In genomic region chr17:1577186-1577585, GRCh38 we compare ENCODE assay signal across 8 cellular contexts. TPM values are rescaled to one million over a fixed set of nuclear protein-coding genes. Genes with fewer than 3 reads are reported as not detected.
DNase-seq lines count a peak whose midpoint lies in the region; ATAC-seq and TF ChIP-seq lines count a peak whose summit lies in the region.

No MANE protein-coding gene starts in this region.

- WGBS in upper lobe of left lung, 2 donors, result 16 to 40% methylated on average over 2 to 12 of the region's 12 CpGs

- peak overlapping the region; percentile 99 for H3K27ac Mint-ChIP-seq in dendritic cell treated with granulocyte-macrophage colony-stimulating factor and Interleukin-4, amounts not matched to agents 40 ng/mL and 50 ng/mL, for 4 days
- H3K27ac Mint-ChIP-seq in memory B cell, result peak overlapping the region; percentile 56

- H3K36me3 ChIP-seq in upper lobe of left lung, result peaks cover 0 to 4% (median 2%) of the 10 kb centered on the region in 4 donors
- H3K36me3 ChIP-seq in OCI-LY7 (ENCODE audit: insufficient read depth, low read length), result no peaks in the 10 kb centered on the region

- TF ChIP-seq POLR2A in upper lobe of left lung (IDR thresholded peaks at IDR 0.05), result peak in 1 of 4 donors; percentile 67

- H3K36me3 Mint-ChIP-seq in dendritic cell treated with granulocyte-macrophage colony-stimulating factor and Interleukin-4, amounts not matched to agents 40 ng/mL and 50 ng/mL, for 4 days (ENCODE audit: low read depth), result peaks cover 90% of the 10 kb centered on the region
- peaks cover 2% of the 10 kb centered on the region for H3K36me3 Mint-ChIP-seq in memory B cell

- BruUV-seq in OCI-LY7 (replicated peaks; lab: Mats Ljungman, UMichigan), result no TSS peak

- POLR2A ChIA-PET in OCI-LY7 (lab: Charles Lee), result interaction anchor here (0.5 kb wide), 1 partner anchor 38 kb away, joined by 4 read pairs; no protein-coding TSS in a partner anchor

- no peaks in the 10 kb centered on the region for H3K9me3 Mint-ChIP-seq in dendritic cell treated with granulocyte-macrophage colony-stimulating factor and Interleukin-4, amounts not matched to agents 40 ng/mL and 50 ng/mL, for 4 days
- no peaks in the 10 kb centered on the region for H3K9me3 Mint-ChIP-seq in memory B cell

- H3K9me2 ChIP-seq in OCI-LY7 (ENCODE audit: insufficient read depth, low read length), result no peaks in the 10 kb centered on the region

- peaks cover 83% of the 10 kb centered on the region for H3K4me1 Mint-ChIP-seq in dendritic cell treated with granulocyte-macrophage colony-stimulating factor and Interleukin-4, amounts not matched to agents 40 ng/mL and 50 ng/mL, for 4 days (ENCODE audit: low read depth)
- H3K4me1 Mint-ChIP-seq in memory B cell, result peaks cover 9% of the 10 kb centered on the region

- no peaks in the 10 kb centered on the region for H3K79me2 ChIP-seq in OCI-LY7 (ENCODE audit: insufficient read depth, low read depth, low read length)

- no peaks in the 10 kb centered on the region for H3K9me3 ChIP-seq in upper lobe of left lung
- no peaks in the 10 kb centered on the region for H3K9me3 ChIP-seq in OCI-LY7 (ENCODE audit: low read length)

- H3K27ac ChIP-seq in C4-2B (peak overlapping the region; percentile 18), upper lobe of left lung (peak overlapping the region; percentile 89 to 92 (median 90)), OCI-LY7 (ENCODE audit: low read depth, low read length, poor library complexity, severe bottlenecking) (no peak overlapping the region)

- peak; percentile 2 for ATAC-seq in memory B cell (ENCODE audit: low read depth)
- peak; percentile 89 to 92 for ATAC-seq in upper lobe of left lung (ENCODE audit: low FRiP score in 2 of 2)

- CTCF ChIA-PET in OCI-LY7 (lab: Charles Lee; ENCODE audit: unreplicated experiment), result interaction anchor here (1.8 kb wide), 1 partner anchor 53 kb away, joined by 5 read pairs; no protein-coding TSS in a partner anchor

- H3K4me3 Mint-ChIP-seq in dendritic cell treated with granulocyte-macrophage colony-stimulating factor and Interleukin-4, amounts not matched to agents 40 ng/mL and 50 ng/mL, for 4 days, result peak overlapping the region; percentile 70
- no peak overlapping the region for H3K4me3 Mint-ChIP-seq in memory B cell

- intact Hi-C loops in dendritic cell treated with granulocyte-macrophage colony-stimulating factor and Interleukin-4, amounts not matched to agents 40 ng/mL and 50 ng/mL, for 4 days (cut with micrococcal nuclease), result loop anchor here (1.0 to 10.0 kb wide), 5 partner anchors 10 to 818 kb away; partner anchors contain the start of gene RILP
- intact Hi-C loops in OCI-LY7 (cut with micrococcal nuclease; ENCODE audit: unreplicated experiment), result no loop called here

- H2AFZ ChIP-seq in OCI-LY7 (ENCODE audit: low read length), result no peak overlapping the region

- TF ChIP-seq CTCF in C4-2B (conservative IDR thresholded peaks at IDR 0.05) (no peak), upper lobe of left lung (IDR thresholded peaks at IDR 0.05) (peak in 2 of 6 experiments; percentile 17 to 21), OCI-LY7 (conservative IDR thresholded peaks at IDR 0.05; ENCODE audit: low read length) (no peak)

- H3K4me3 ChIP-seq in upper lobe of left lung (no peak overlapping the region), OCI-LY7 (ENCODE audit: low read depth, low read length, poor library complexity, severe bottlenecking) (no peak overlapping the region)

- TF ChIP-seq EP300 in upper lobe of left lung (IDR thresholded peaks at IDR 0.05), result peak in 3 of 4 donors; percentile 49 to 92 (median 72)

- DNase-seq in NCI-H460 (ENCODE audit: extremely low read depth, low read depth) (peak; percentile 38), memory B cell (ENCODE audit: low spot score in 2 of 2) (no peak), upper lobe of left lung (peak; percentile 90 to 97), OCI-LY7 (ENCODE audit: low spot score) (no peak), activated T-cell treated with anti-CD3 and anti-CD28 coated beads for 4 hours (no peak), NCI-H748 (lab: John Stamatoyannopoulos, UW; ENCODE audit: unreplicated experiment) (no peak)

- no peaks in the 10 kb centered on the region for H3K27me3 ChIP-seq in upper lobe of left lung

- H3K27me3 Mint-ChIP-seq in dendritic cell treated with granulocyte-macrophage colony-stimulating factor and Interleukin-4, amounts not matched to agents 40 ng/mL and 50 ng/mL, for 4 days, result no peaks in the 10 kb centered on the region
- no peaks in the 10 kb centered on the region for H3K27me3 Mint-ChIP-seq in memory B cell

- no peaks in the 10 kb centered on the region for H4K20me1 ChIP-seq in OCI-LY7 (ENCODE audit: insufficient read depth, low read length)

- H3K4me2 ChIP-seq in OCI-LY7 (ENCODE audit: low read length), result no peak overlapping the region

- H3K4me1 ChIP-seq in upper lobe of left lung (peaks cover 48 to 67% (median 59%) of the 10 kb centered on the region in 4 donors), OCI-LY7 (ENCODE audit: insufficient read depth, low read length, poor library complexity, severe bottlenecking) (peaks cover 22% of the 10 kb centered on the region)

RNA-seq across cellular contexts. Expression of gene PITPNA, which starts 14.6 kb away (rescaled TPM):
- total RNA-seq in NCI-H460 (2014; rRNA removed; shearing (Covaris generic)), result 26.6 and 28.4 TPM in 2 replicates
- 16.2 and 26.6 TPM in 2 replicates for polyA plus RNA-seq in NCI-H460 (2014; cell fraction: nucleus; rRNA removed)
- total RNA-seq in upper lobe of left lung (10 to 100 TPM; 35.0 to 90.2 (median 53.4) TPM), OCI-LY7 (2022) (51.2 and 51.8 TPM in 2 replicates)
- 15.0 and 27.7 TPM in 2 replicates for total RNA-seq in OCI-LY7 (2014; rRNA removed; shearing (Covaris generic))

RNA-seq across cellular contexts. Expression of gene SLC43A2, which starts 51.4 kb away (rescaled TPM):
- 0.92 and 1.3 TPM in 2 replicates for total RNA-seq in NCI-H460 (2014; rRNA removed; shearing (Covaris generic))
- 2.2 and 11.8 TPM in 2 replicates for polyA plus RNA-seq in NCI-H460 (2014; cell fraction: nucleus; rRNA removed)
- total RNA-seq in upper lobe of left lung (10 to 100 TPM; 16.9 to 79.0 (median 49.2) TPM), OCI-LY7 (2022) (16.6 and 17.1 TPM in 2 replicates)
- total RNA-seq in OCI-LY7 (2014; rRNA removed; shearing (Covaris generic)), result 9.2 and 16.7 TPM in 2 replicates

Comparison
In these comparisons a context has a peak if more than half of its experiments do, and no peak if none do; other contexts are left out.
1. DNase-seq: peak in NCI-H460 (single experiment) and upper lobe of left lung (2 of 2); none in memory B cell (0 of 2), OCI-LY7 (single experiment), activated T-cell treated with anti-CD3 and anti-CD28 coated beads for 4 hours (single experiment) and NCI-H748 (single experiment).